In the genomic region with DNA sequence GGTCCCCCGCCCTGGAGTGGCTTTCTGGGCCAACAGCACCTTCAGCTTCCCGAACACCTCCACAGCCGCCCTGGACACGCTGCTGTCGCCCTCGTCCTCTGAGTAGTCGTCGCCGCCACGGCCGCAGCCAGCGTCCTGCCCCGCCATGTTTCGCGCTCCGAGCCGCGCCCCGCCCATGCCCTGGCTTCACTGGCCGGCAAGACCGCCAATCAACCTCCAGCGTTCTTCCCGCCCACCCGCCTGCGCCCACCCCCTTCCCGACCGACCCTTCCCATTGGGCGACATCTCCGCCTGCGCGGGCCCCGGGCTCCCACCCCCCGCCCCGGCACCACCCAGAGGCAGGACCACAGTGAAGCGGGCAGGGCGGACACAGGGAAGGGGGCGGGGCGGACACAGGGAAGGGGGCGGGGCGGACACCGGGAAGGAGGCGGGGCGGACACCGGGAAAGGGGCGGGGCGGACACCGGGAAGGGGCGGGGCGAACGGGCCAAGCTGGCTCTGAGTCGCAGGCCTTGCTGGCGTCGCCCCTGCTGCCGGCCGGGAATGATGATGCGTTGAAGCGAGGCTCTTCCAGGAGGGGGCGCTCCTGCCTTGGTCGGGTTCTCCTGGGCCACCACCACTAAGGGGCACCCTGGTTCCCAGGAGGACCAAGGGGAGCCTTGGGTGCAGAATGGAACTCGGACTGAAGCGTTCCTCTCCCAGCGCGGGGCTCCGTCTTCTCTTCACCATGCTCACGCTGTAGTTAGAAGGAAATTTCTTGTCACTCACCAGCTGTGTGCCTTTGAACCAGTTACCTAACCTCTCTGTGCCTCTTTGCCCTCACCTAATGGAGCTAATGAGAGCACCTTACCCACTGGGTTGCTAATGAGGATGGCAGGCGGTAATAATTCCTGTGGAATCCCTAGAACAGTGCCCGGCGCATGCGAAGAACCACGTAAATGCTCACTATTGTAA, we compare ENCODE assay signal across 8 cellular contexts. TPM values are rescaled to one million over a fixed set of nuclear protein-coding genes. Genes with fewer than 3 reads are reported as not detected.
A peak's percentile ranks its signal among the peaks of the same experiment; 100 is the strongest.
DNase-seq lines count a peak whose midpoint lies in the region; ATAC-seq and TF ChIP-seq lines count a peak whose summit lies in the region.

Gene HAUS7 (minus strand): TSS at position 166 of the 953 bp plus-strand sequence. CDS start 19 bp downstream, at position 147.

- intact Hi-C loops in breast epithelium (cut with DNase I; ENCODE audit: low total_unique reads), result no loop called here

- ATAC-seq in GM18907 (IDR thresholded peaks at IDR 0.05; ENCODE audit: unreplicated experiment) (peak; percentile 75), HG03139 (IDR thresholded peaks at IDR 0.05; ENCODE audit: unreplicated experiment) (peak; percentile 82)

- H3K9ac ChIP-seq in smooth muscle cell (ENCODE audit: low read depth), result peak within 1 kb of the TSS; percentile 22

- DNase-seq in AG08395 (ENCODE audit: low spot score), result peak; percentile 93
- peak; percentile 71 for DNase-seq in NCI-H2196 treated with DMSO at 0.1 percent for 48 hours (lab: John Stamatoyannopoulos, UW; ENCODE audit: unreplicated experiment)
- DNase-seq in WERI-Rb-1, result peak; percentile 96
- DNase-seq in breast epithelium (ENCODE audit: low spot score in 2 of 2), result peak; percentile 83 to 84
- DNase-seq in iPS-NIHi7 (ENCODE audit: extremely low spot score), result peak; percentile 91
- DNase-seq in smooth muscle cell (lab: John Stamatoyannopoulos, UW; ENCODE audit: unreplicated experiment), result peak; percentile 89

- no peak for TF ChIP-seq POLR2A in breast epithelium (IDR thresholded peaks at IDR 0.05)

- peak; percentile 93 for TF ChIP-seq CTCF in WERI-Rb-1 (IDR thresholded peaks at IDR 0.05; ENCODE audit: low read depth, low read length)
- peak; percentile 17 to 55 (median 20) for TF ChIP-seq CTCF in breast epithelium (IDR thresholded peaks at IDR 0.05)
- peak; percentile 53 for TF ChIP-seq CTCF in smooth muscle cell (IDR thresholded peaks at IDR 0.05; ENCODE audit: borderline replicate concordance, insufficient read depth, poor library complexity, severe bottlenecking)

- H3K27me3 ChIP-seq in WERI-Rb-1 (ENCODE audit: insufficient read depth, low read depth, severe bottlenecking) (peaks cover 14% of the 10 kb centered on the region), breast epithelium (peaks cover 0 to 57% of the 10 kb centered on the region in 2 donors), smooth muscle cell (ENCODE audit: low read depth) (no peaks in the 10 kb centered on the region)

- H3K27ac ChIP-seq in WERI-Rb-1, result peak within 1 kb of the TSS; percentile 82
- H3K27ac ChIP-seq in breast epithelium, result peak within 1 kb of the TSS; percentile 45 to 79
- H3K27ac ChIP-seq in smooth muscle cell (ENCODE audit: low read depth), result peak within 1 kb of the TSS; percentile 75

- H3K79me2 ChIP-seq in smooth muscle cell (ENCODE audit: low read depth), result peaks cover 4% of the 10 kb centered on the region

- H3K4me2 ChIP-seq in smooth muscle cell, result peak within 1 kb of the TSS; percentile 90

- WGBS in smooth muscle cell (ENCODE audit: low lambda C conversion rate), result 62% methylated on average over 20 of the region's 70 CpGs

- H3K4me3 ChIP-seq in WERI-Rb-1 (ENCODE audit: low read depth, low read length), result peak within 1 kb of the TSS; percentile 64
- H3K4me3 ChIP-seq in breast epithelium, result peak within 1 kb of the TSS; percentile 63 to 73 (median 64)
- peak within 1 kb of the TSS; percentile 60 for H3K4me3 ChIP-seq in smooth muscle cell

- H3K9me3 ChIP-seq in WERI-Rb-1 (ENCODE audit: severe bottlenecking), result no peaks in the 10 kb centered on the region
- H3K9me3 ChIP-seq in breast epithelium, result no peaks in the 10 kb centered on the region
- H3K9me3 ChIP-seq in smooth muscle cell (replicated peaks; ENCODE audit: low read depth), result no peaks in the 10 kb centered on the region

- H3F3A ChIP-seq in smooth muscle cell (ENCODE audit: low read depth), result no peaks in the 10 kb centered on the region

- H2AFZ ChIP-seq in smooth muscle cell (ENCODE audit: low read depth), result peak within 1 kb of the TSS; percentile 37

- no peaks in the 10 kb centered on the region for H3K4me1 ChIP-seq in breast epithelium
- H3K4me1 ChIP-seq in smooth muscle cell (ENCODE audit: low read depth), result no peaks in the 10 kb centered on the region

- H3K36me3 ChIP-seq in WERI-Rb-1, result peaks cover 27% of the 10 kb centered on the region
- no peaks in the 10 kb centered on the region for H3K36me3 ChIP-seq in breast epithelium
- no peaks in the 10 kb centered on the region for H3K36me3 ChIP-seq in smooth muscle cell (ENCODE audit: low read depth)

- H4K20me1 ChIP-seq in smooth muscle cell (ENCODE audit: low read depth), result no peaks in the 10 kb centered on the region

RNA-seq across cellular contexts. Expression of gene HAUS7, which starts in this region (rescaled TPM):
- total RNA-seq in breast epithelium (10 to 100 TPM; 19.0 to 26.2 (median 21.9) TPM), smooth muscle cell (8.9 and 18.5 TPM in 2 replicates)
- polyA plus RNA-seq in smooth muscle cell, result 26.1 and 27.4 TPM in 2 replicates

Comparison
In these comparisons a context has a peak if more than half of its experiments do, and no peak if none do; other contexts are left out.
1. Peak in every context shown above with its lines: DNase-seq, ATAC-seq, H3K4me3 ChIP-seq and H3K27ac ChIP-seq.
2. CTCF ChIP-seq: peak in every context shown above with its lines; median percentile 93 in WERI-Rb-1; 53 in smooth muscle cell; 20 in breast epithelium.